ENCODE assay signal across 9 cellular contexts in genomic region chr16:46929378-46930332, GRCh38. TPM values are rescaled to one million over a fixed set of nuclear protein-coding genes. Genes with fewer than 3 reads are reported as not detected.
A peak's percentile ranks its signal among the peaks of the same experiment; 100 is the strongest.
DNase-seq lines count a peak whose midpoint lies in the region; ATAC-seq and TF ChIP-seq lines count a peak whose summit lies in the region.
"Had no signal": no experiment of that assay in that cellular context is flagged by ENCODE, and none has a peak within 500 bp of the region (broad histone marks: within the 10 kb centered on the region; RNA-seq: fewer than 3 reads in every experiment).

No MANE protein-coding gene starts in this region.

- TF ChIP-seq POLR2A in lower leg skin (IDR thresholded peaks at IDR 0.05), result no peak

- H3K4me3 Mint-ChIP-seq in activated CD4-positive, alpha-beta T cell treated with anti-CD3 and anti-CD28 coated beads, Interleukin-2, amount 10 ng/mL, durations not matched to agents 24 days and 14 days, result no peak overlapping the region
- H3K4me3 Mint-ChIP-seq: activated naive CD4-positive, alpha-beta T cell treated with anti-CD3 and anti-CD28 coated beads, Interleukin-2, amount 50 U/mL, for 24 hours had no signal

- H3K9me2 ChIP-seq in Loucy (replicated peaks; ENCODE audit: low read depth, low read length), result no peaks in the 10 kb centered on the region

- TF ChIP-seq CTCF in Loucy (conservative IDR thresholded peaks at IDR 0.05; ENCODE audit: low read length) (peak; percentile 92), lower leg skin (IDR thresholded peaks at IDR 0.05) (no peak)

- H3K27ac Mint-ChIP-seq in activated CD4-positive, alpha-beta T cell treated with anti-CD3 and anti-CD28 coated beads, Interleukin-2, amount 10 ng/mL, durations not matched to agents 24 days and 14 days, result peak overlapping the region; percentile 36
- H3K27ac Mint-ChIP-seq: activated naive CD4-positive, alpha-beta T cell treated with anti-CD3 and anti-CD28 coated beads, Interleukin-2, amount 50 U/mL, for 24 hours had no signal

- H4K20me1 ChIP-seq in Loucy (ENCODE audit: insufficient read depth, low read length, poor library complexity, severe bottlenecking), result no peaks in the 10 kb centered on the region

- H3K79me2 ChIP-seq in Loucy (ENCODE audit: insufficient read depth, low read length), result no peaks in the 10 kb centered on the region

- intact Hi-C loops in activated CD4-positive, alpha-beta T cell treated with anti-CD3 and anti-CD28 coated beads, Interleukin-2, amount 10 ng/mL, durations not matched to agents 24 days and 14 days (cut with micrococcal nuclease), result loop anchor here (1.0 kb wide), 2 partner anchors 75 to 256 kb away; no protein-coding TSS in a partner anchor
- intact Hi-C loops in lower leg skin (cut with DNase I; ENCODE audit: low total_unique reads), result loop anchor here (10.0 kb wide), 1 partner anchor 825 kb away; no protein-coding TSS in a partner anchor

- H3K36me3 Mint-ChIP-seq in activated CD4-positive, alpha-beta T cell treated with anti-CD3 and anti-CD28 coated beads, Interleukin-2, amount 10 ng/mL, durations not matched to agents 24 days and 14 days (ENCODE audit: low read depth), result peaks cover 3% of the 10 kb centered on the region

- WGBS in lower leg skin, 2 donors, result 62 to 72% methylated on average over 32 to 40 of the region's 43 CpGs

- peak; percentile 78 for ATAC-seq in GM21447 (IDR thresholded peaks at IDR 0.05; ENCODE audit: unreplicated experiment)
- no peak for ATAC-seq in HG02970 (IDR thresholded peaks at IDR 0.05; ENCODE audit: low FRiP score, unreplicated experiment)

- H3K27me3 ChIP-seq in Loucy (ENCODE audit: insufficient read depth, low read length, poor library complexity, severe bottlenecking), result no peaks in the 10 kb centered on the region

- no peaks in the 10 kb centered on the region for H3K27me3 Mint-ChIP-seq in activated CD4-positive, alpha-beta T cell treated with anti-CD3 and anti-CD28 coated beads, Interleukin-2, amount 10 ng/mL, durations not matched to agents 24 days and 14 days
- H3K27me3 Mint-ChIP-seq: activated naive CD4-positive, alpha-beta T cell treated with anti-CD3 and anti-CD28 coated beads, Interleukin-2, amount 50 U/mL, for 24 hours had no signal

- peak overlapping the region; percentile 87 for H2AFZ ChIP-seq in Loucy (ENCODE audit: low read length)

- H3K4me2 ChIP-seq in Loucy (ENCODE audit: low read depth, low read length, poor library complexity, severe bottlenecking), result peak overlapping the region; percentile 43

- H3K4me1 Mint-ChIP-seq in activated CD4-positive, alpha-beta T cell treated with anti-CD3 and anti-CD28 coated beads, Interleukin-2, amount 10 ng/mL, durations not matched to agents 24 days and 14 days, result peaks cover 2% of the 10 kb centered on the region
- H3K4me1 Mint-ChIP-seq: activated naive CD4-positive, alpha-beta T cell treated with anti-CD3 and anti-CD28 coated beads, Interleukin-2, amount 50 U/mL, for 24 hours had no signal

- H3F3A ChIP-seq in Loucy (ENCODE audit: low read depth), result no peaks in the 10 kb centered on the region

- H3K4me3 ChIP-seq in Loucy (ENCODE audit: low read length, poor library complexity, severe bottlenecking) (peak overlapping the region; percentile 31), lower leg skin (ENCODE audit: low read depth, poor library complexity, severe bottlenecking) (no peak overlapping the region)

- H3K9me3 Mint-ChIP-seq in activated CD4-positive, alpha-beta T cell treated with anti-CD3 and anti-CD28 coated beads, Interleukin-2, amount 10 ng/mL, durations not matched to agents 24 days and 14 days, result no peaks in the 10 kb centered on the region
- H3K9me3 Mint-ChIP-seq: activated naive CD4-positive, alpha-beta T cell treated with anti-CD3 and anti-CD28 coated beads, Interleukin-2, amount 50 U/mL, for 24 hours had no signal

- no peaks in the 10 kb centered on the region for H3K36me3 ChIP-seq in Loucy (ENCODE audit: insufficient read depth, low read length)

- peak overlapping the region; percentile 36 for H3K9ac ChIP-seq in Loucy (ENCODE audit: low read depth, low read length, poor library complexity, severe bottlenecking)

- DNase-seq in DMS114 treated with DMSO at 0.1 percent for 48 hours (lab: John Stamatoyannopoulos, UW; ENCODE audit: unreplicated experiment) (peak; percentile 5), dedifferentiated amniotic fluid mesenchymal stem cell (ENCODE audit: extremely low spot score) (peak; percentile 18), lower leg skin (ENCODE audit: low spot score in 2 of 2) (peak; percentile 26 to 93)
- peak; percentile 92 for DNase-seq in activated CD4-positive, alpha-beta T cell treated with anti-CD3 and anti-CD28 coated beads, Interleukin-2, amount 10 ng/mL, durations not matched to agents 24 days and 14 days
- DNase-seq in stimulated activated CD4-positive, alpha-beta T cell treated with anti-CD3 and anti-CD28 coated beads, TNF-alpha, amount 100 ng/mL, for 4 hours (ENCODE audit: low read depth in 3 of 3), result peak; percentile 18 to 36 (median 32)

- H3K9me3 ChIP-seq in Loucy (ENCODE audit: insufficient read depth, low read depth, low read length), result no peaks in the 10 kb centered on the region

- peaks cover 3% of the 10 kb centered on the region for H3K4me1 ChIP-seq in Loucy (ENCODE audit: insufficient read depth, low read length, poor library complexity, severe bottlenecking)

RNA-seq across cellular contexts. Expression of gene DNAJA2, which starts 43.8 kb away (rescaled TPM):
- 81.7 and 84.2 TPM in 2 replicates for total RNA-seq in activated CD4-positive, alpha-beta T cell treated with anti-CD3 and anti-CD28 coated beads, Interleukin-2, amount 10 ng/mL, durations not matched to agents 24 days and 14 days
- 10 to 100 TPM; 49.9 to 57.6 (median 52.1) TPM for total RNA-seq in lower leg skin

RNA-seq across cellular contexts. Expression of gene GPT2, which starts 45.5 kb away (rescaled TPM):
- total RNA-seq in activated CD4-positive, alpha-beta T cell treated with anti-CD3 and anti-CD28 coated beads, Interleukin-2, amount 10 ng/mL, durations not matched to agents 24 days and 14 days, result 15.7 and 16.0 TPM in 2 replicates
- 100 to 1,000 TPM in 1 of 4 donors, 10 to 100 TPM in 3; 69.8 to 106 (median 83.1) TPM for total RNA-seq in lower leg skin

Comparison
In these comparisons a context has a peak if more than half of its experiments do, and no peak if none do; other contexts are left out.
1. DNase-seq: peak in every context shown above with its lines; median percentile 92 in activated CD4-positive, alpha-beta T cell treated with anti-CD3 and anti-CD28 coated beads, Interleukin-2, amount 10 ng/mL, durations not matched to agents 24 days and 14 days; 60 in lower leg skin; 32 in stimulated activated CD4-positive, alpha-beta T cell treated with anti-CD3 and anti-CD28 coated beads, TNF-alpha, amount 100 ng/mL, for 4 hours; 18 in dedifferentiated amniotic fluid mesenchymal stem cell; 5 in DMS114 treated with DMSO at 0.1 percent for 48 hours.